11 cellular contexts compared by ENCODE assay signal in genomic region chr5:169647566-169647965, GRCh38. TPM values are rescaled to one million over a fixed set of nuclear protein-coding genes. Genes with fewer than 3 reads are reported as not detected.
DNase-seq lines count a peak whose midpoint lies in the region; ATAC-seq and TF ChIP-seq lines count a peak whose summit lies in the region.
"Had no signal": no experiment of that assay in that cellular context is flagged by ENCODE, and none has a peak within 500 bp of the region (broad histone marks: within the 10 kb centered on the region; RNA-seq: fewer than 3 reads in every experiment).

No MANE protein-coding gene starts in this region.

- no peak overlapping the region for H3K4me3 Mint-ChIP-seq in activated naive CD4-positive, alpha-beta T cell treated with anti-CD3 and anti-CD28 coated beads for 36 hours

- WGBS in transverse colon (ENCODE audit: low coverage in 1 of 2), 2 donors, result 0 to 20% methylated on average over 1 of the region's 1 CpG

- peak overlapping the region in 2 of 4 donors; percentile 10 to 48 for H3K27ac ChIP-seq in transverse colon
- H3K27ac ChIP-seq: parathyroid adenoma, uterus had no signal

- H3K4me1 Mint-ChIP-seq in activated naive CD4-positive, alpha-beta T cell treated with anti-CD3 and anti-CD28 coated beads for 36 hours (ENCODE audit: low read depth), result peaks cover 90% of the 10 kb centered on the region

- H3K4me3 ChIP-seq in transverse colon, result no peak overlapping the region
- H3K4me3 ChIP-seq: uterus had no signal

- CTCF ChIA-PET in activated naive CD4-positive, alpha-beta T cell treated with anti-CD3 and anti-CD28 coated beads for 36 hours (lab: Charles Lee), result interaction anchor here (0.6 kb wide), 1 partner anchor 9 kb away, joined by 3 read pairs; no protein-coding TSS in a partner anchor

- ATAC-seq in HG03066 (IDR thresholded peaks at IDR 0.05; ENCODE audit: low read depth, unreplicated experiment) (peak; percentile 52), HG03097 (IDR thresholded peaks at IDR 0.05; ENCODE audit: low FRiP score, unreplicated experiment) (no peak)

- peak; percentile 25 for DNase-seq in activated naive CD4-positive, alpha-beta T cell treated with anti-CD3 and anti-CD28 coated beads for 36 hours
- no peak for DNase-seq in activated naive CD4-positive, alpha-beta T cell treated with anti-CD3 and anti-CD28 coated beads, Interleukin-2, amount 50 U/mL, for 16 hours
- DNase-seq in UCSD-AML1 (lab: John Stamatoyannopoulos, UW; ENCODE audit: unreplicated experiment) (peak; percentile 40), transverse colon (peak; percentile 23), 8988T (no peak), NCI-H748 (lab: John Stamatoyannopoulos, UW; ENCODE audit: unreplicated experiment) (no peak)
- DNase-seq: activated CD4-positive, alpha-beta T cell treated with anti-CD3 and anti-CD28 coated beads, Interleukin-2, amount 50 U/mL, for 4 hours; uterus had no signal

- TF ChIP-seq CTCF in transverse colon (IDR thresholded peaks at IDR 0.05), result no peak

- peak overlapping the region; percentile 7 for H3K27ac Mint-ChIP-seq in activated naive CD4-positive, alpha-beta T cell treated with anti-CD3 and anti-CD28 coated beads for 36 hours

- TF ChIP-seq EP300 in transverse colon (IDR thresholded peaks at IDR 0.05; ENCODE audit: low read depth), result no peak

- H3K36me3 ChIP-seq in transverse colon, result no peaks in the 10 kb centered on the region
- H3K36me3 ChIP-seq: uterus had no signal

- intact Hi-C loops in activated naive CD4-positive, alpha-beta T cell treated with anti-CD3 and anti-CD28 coated beads for 36 hours (cut with micrococcal nuclease), result no loop called here
- intact Hi-C loops in transverse colon (cut with DNase I; ENCODE audit: low total_unique reads), result no loop called here

- no peaks in the 10 kb centered on the region for H3K9me3 ChIP-seq in transverse colon
- H3K9me3 ChIP-seq: uterus had no signal

- H3K9me3 Mint-ChIP-seq in activated naive CD4-positive, alpha-beta T cell treated with anti-CD3 and anti-CD28 coated beads for 36 hours, result no peaks in the 10 kb centered on the region

- H3K27me3 ChIP-seq in transverse colon, result no peaks in the 10 kb centered on the region
- H3K27me3 ChIP-seq: uterus had no signal

- no peak for TF ChIP-seq POLR2A in transverse colon (IDR thresholded peaks at IDR 0.05)

- in situ Hi-C loops in transverse colon (cut with MboI; ENCODE audit: low pct_ligation_motif_present in 1 of 4, low pct_unique_long_range_greater_than_20kb in 1 of 4, low sequenced_read_pairs in 3 of 4), result no loop called here

- H3K36me3 Mint-ChIP-seq in activated naive CD4-positive, alpha-beta T cell treated with anti-CD3 and anti-CD28 coated beads for 36 hours (ENCODE audit: low read depth), result peaks cover 38% of the 10 kb centered on the region

- no peaks in the 10 kb centered on the region for H3K27me3 Mint-ChIP-seq in activated naive CD4-positive, alpha-beta T cell treated with anti-CD3 and anti-CD28 coated beads for 36 hours (ENCODE audit: low read depth)

- H3K4me1 ChIP-seq in transverse colon, result peaks cover 0 to 27% (median 3%) of the 10 kb centered on the region in 4 donors
- H3K4me1 ChIP-seq: parathyroid adenoma, uterus had no signal

RNA-seq across cellular contexts. Expression of gene DOCK2, which starts 10.5 kb away (rescaled TPM):
- 100 to 1,000 TPM; 192 to 203 TPM for total RNA-seq in activated naive CD4-positive, alpha-beta T cell treated with anti-CD3 and anti-CD28 coated beads for 36 hours
- total RNA-seq in transverse colon, result 10 to 100 TPM in 3 of 4 donors, 1 to 10 TPM in 1; 8.3 to 24.0 (median 14.3) TPM

Comparison
In these comparisons a context has a peak if more than half of its experiments do, and no peak if none do; other contexts are left out.
1. DNase-seq: peak in activated naive CD4-positive, alpha-beta T cell treated with anti-CD3 and anti-CD28 coated beads for 36 hours (single experiment), UCSD-AML1 (single experiment) and transverse colon (single experiment); none in activated naive CD4-positive, alpha-beta T cell treated with anti-CD3 and anti-CD28 coated beads, Interleukin-2, amount 50 U/mL, for 16 hours (single experiment), 8988T (single experiment) and NCI-H748 (single experiment).
2. RNA of gene DOCK2, which starts 10.5 kb away (total RNA-seq): 192 to 203 TPM in activated naive CD4-positive, alpha-beta T cell treated with anti-CD3 and anti-CD28 coated beads for 36 hours; 8.3 to 24.0 TPM in transverse colon; every median in the first group is over 4 times any median in the second.